ENCODE assay signal across 8 cellular contexts in genomic region chr16:85570735-85571562, GRCh38. TPM values are rescaled to one million over a fixed set of nuclear protein-coding genes. Genes with fewer than 3 reads are reported as not detected.
DNase-seq lines count a peak whose midpoint lies in the region; ATAC-seq and TF ChIP-seq lines count a peak whose summit lies in the region.

No MANE protein-coding gene starts in this region.

- peak overlapping the region; percentile 10 for H3K4me3 ChIP-seq in NB4 (ENCODE audit: low read depth, low read length)
- H3K4me3 ChIP-seq in effector memory CD4-positive, alpha-beta T cell (ENCODE audit: insufficient read depth, low read depth, low read length, poor library complexity, severe bottlenecking), result no peak overlapping the region
- no peak overlapping the region for H3K4me3 ChIP-seq in GM23248

- no peaks in the 10 kb centered on the region for H3K27me3 ChIP-seq in effector memory CD4-positive, alpha-beta T cell (replicated peaks; ENCODE audit: control insufficient read depth, insufficient read depth, low read length, poor library complexity, severe bottlenecking)
- no peaks in the 10 kb centered on the region for H3K27me3 ChIP-seq in GM23248 (replicated peaks; ENCODE audit: insufficient read depth)

- peaks cover 10% of the 10 kb centered on the region for H4K20me1 ChIP-seq in GM23248 (ENCODE audit: insufficient read depth)

- H3K27ac ChIP-seq in effector memory CD4-positive, alpha-beta T cell (ENCODE audit: insufficient read depth, low read length, poor library complexity, severe bottlenecking), result no peak overlapping the region
- no peak overlapping the region for H3K27ac ChIP-seq in GM23248

- H3K9ac ChIP-seq in GM23248, result no peak overlapping the region

- TF ChIP-seq CTCF in NB4 (IDR thresholded peaks at IDR 0.05; ENCODE audit: low read depth, low read length), result no peak

- no peak for TF ChIP-seq POLR2A in NB4 (IDR thresholded peaks at IDR 0.05; ENCODE audit: extremely low read depth, insufficient read length)

- no peaks in the 10 kb centered on the region for H3K9me2 ChIP-seq in GM23248 (ENCODE audit: insufficient read depth)

- H3K9me3 ChIP-seq in effector memory CD4-positive, alpha-beta T cell (ENCODE audit: control insufficient read depth, low read length), result no peaks in the 10 kb centered on the region
- no peaks in the 10 kb centered on the region for H3K9me3 ChIP-seq in GM23248 (ENCODE audit: low read depth)

- ATAC-seq in GM21515 (IDR thresholded peaks at IDR 0.05; ENCODE audit: unreplicated experiment), result peak; percentile 23
- peak; percentile 67 for ATAC-seq in stimulated activated naive CD8-positive, alpha-beta T cell treated with anti-CD3 and anti-CD28 coated beads, Interleukin-15, Interleukin-2, amounts not matched to agents 100 U/mL and 50 U/mL, for 24 hours

- H3K4me1 ChIP-seq in effector memory CD4-positive, alpha-beta T cell (ENCODE audit: control insufficient read depth, insufficient read depth, low read length, poor library complexity, severe bottlenecking), result peaks cover 25% of the 10 kb centered on the region
- H3K4me1 ChIP-seq in GM23248 (ENCODE audit: insufficient read depth), result peaks cover 15% of the 10 kb centered on the region

- H3K36me3 ChIP-seq in effector memory CD4-positive, alpha-beta T cell (ENCODE audit: control insufficient read depth, insufficient read depth, low read length), result no peaks in the 10 kb centered on the region
- H3K36me3 ChIP-seq in GM23248 (ENCODE audit: low read depth), result no peaks in the 10 kb centered on the region

- peaks cover 98% of the 10 kb centered on the region for H3K79me2 ChIP-seq in GM23248 (ENCODE audit: insufficient read depth)

- H3F3A ChIP-seq in GM23248 (ENCODE audit: insufficient read depth), result peaks cover 5% of the 10 kb centered on the region; the same call in 1 of the 2 replicates

- WGBS in GM23248 (ENCODE audit: low coverage in 1 of 2, low lambda C conversion rate in 2 of 2, missing lambda C conversion rate in 2 of 2), 2 experiments, result 83 to 85% methylated on average over 22 to 24 of the region's 24 CpGs

- H3K4me2 ChIP-seq in GM23248 (ENCODE audit: unreplicated experiment), result no peak overlapping the region

- in situ Hi-C loops in GM23248 (cut with MboI), result no loop called here

- H2AFZ ChIP-seq in GM23248, result no peak overlapping the region

- peak; percentile 95 for DNase-seq in CMK (ENCODE audit: low read depth)
- DNase-seq in NB4 (ENCODE audit: low read depth), result peak; percentile 94
- peak in 2 of 3 donors; percentile 12 to 21 for DNase-seq in effector memory CD4-positive, alpha-beta T cell
- DNase-seq in stimulated activated naive CD8-positive, alpha-beta T cell treated with anti-CD3 and anti-CD28 coated beads, Interleukin-15, Interleukin-2, amounts not matched to agents 100 U/mL and 50 U/mL, for 24 hours, result peak; percentile 61
- no peak for DNase-seq in NCI-H2227 treated with DMSO at 0.1 percent for 48 hours (lab: John Stamatoyannopoulos, UW)
- DNase-seq in DMS 273 (lab: John Stamatoyannopoulos, UW; ENCODE audit: unreplicated experiment), result no peak
- no peak for DNase-seq in GM23248

RNA-seq across cellular contexts. Expression of gene GSE1, which starts 42.2 kb away (rescaled TPM):
- 35.1 and 46.3 TPM in 2 replicates for total RNA-seq in GM23248 (2014; rRNA removed; shearing (Covaris generic))
- polyA plus RNA-seq in GM23248 (2016; fragmentation: Nextera tagmentation; extraction: Ambion mirVana), result 10.6 and 11.6 TPM in 2 replicates

Comparison
In these comparisons a context has a peak if more than half of its experiments do, and no peak if none do; other contexts are left out.
1. DNase-seq: peak in CMK (single experiment), NB4 (single experiment), effector memory CD4-positive, alpha-beta T cell (2 of 3) and stimulated activated naive CD8-positive, alpha-beta T cell treated with anti-CD3 and anti-CD28 coated beads, Interleukin-15, Interleukin-2, amounts not matched to agents 100 U/mL and 50 U/mL, for 24 hours (single experiment); none in NCI-H2227 treated with DMSO at 0.1 percent for 48 hours (single experiment), DMS 273 (single experiment) and GM23248 (single experiment).